In genomic region chr16:7541026-7541425, GRCh38 we compare ENCODE assay signal across 29 cellular contexts.
"Had no signal": no experiment of that assay in that cellular context is flagged by ENCODE, and none has a peak within 500 bp of the region (broad histone marks: within the 10 kb centered on the region; RNA-seq: fewer than 3 reads in every experiment).

No MANE protein-coding gene starts in this region.

- H3K9me3 ChIP-seq: colonic mucosa, esophagus squamous epithelium, gastrocnemius medialis, heart left ventricle had no signal

- H3K27ac ChIP-seq: colonic mucosa, coronary artery, dorsolateral prefrontal cortex, epithelial cell of prostate, esophagus muscularis mucosa, esophagus squamous epithelium, foreskin keratinocyte, gastrocnemius medialis, gastroesophageal sphincter, heart left ventricle, heart right ventricle had no signal

- H3K4me1 ChIP-seq: colonic mucosa, esophagus muscularis mucosa, esophagus squamous epithelium, foreskin keratinocyte, gastrocnemius medialis, gastroesophageal sphincter had no signal

- H3K27me3 ChIP-seq: colonic mucosa, esophagus squamous epithelium, foreskin keratinocyte, gastrocnemius medialis, gastroesophageal sphincter, heart left ventricle, heart right ventricle had no signal

- H3K4me1 Mint-ChIP-seq: endodermal cell had no signal

- DNase-seq: colonic mucosa; cortex of kidney; dermis blood vessel endothelial cell; dorsolateral prefrontal cortex; effector CD4-positive, alpha-beta T cell; effector CD8-positive, alpha-beta T cell; effector memory CD4-positive, alpha-beta T cell; effector memory CD8-positive, alpha-beta T cell; endodermal cell; erythroblast; esophagus squamous epithelium; foreskin fibroblast; foreskin keratinocyte; foreskin melanocyte; gastrocnemius medialis; glutamatergic neuron; head of caudate nucleus; heart left ventricle; heart right ventricle had no signal

- H3K9me3 Mint-ChIP-seq: endodermal cell had no signal

- H3K4me3 ChIP-seq: colonic mucosa, coronary artery, dorsolateral prefrontal cortex, esophagus muscularis mucosa, esophagus squamous epithelium, gastrocnemius medialis, gastroesophageal sphincter, heart left ventricle, heart right ventricle had no signal

- FAIRE-seq: colon, endometrium, endothelial cell of umbilical vein, frontal cortex had no signal

- H3K4me3 Mint-ChIP-seq: dendritic cell treated with granulocyte-macrophage colony-stimulating factor and Interleukin-4, amounts not matched to agents 40 ng/mL and 50 ng/mL, for 4 days; effector memory CD8-positive, alpha-beta T cell; endodermal cell had no signal

- ATAC-seq: effector memory CD8-positive, alpha-beta T cell; esophagus mucosa; foreskin keratinocyte; gastrocnemius medialis; gastroesophageal sphincter; heart right ventricle had no signal

- H3K36me3 ChIP-seq: colonic mucosa, esophagus muscularis mucosa, esophagus squamous epithelium, gastrocnemius medialis, gastroesophageal sphincter, heart left ventricle, heart right ventricle had no signal

- H3K27ac Mint-ChIP-seq: dendritic cell treated with granulocyte-macrophage colony-stimulating factor and Interleukin-4, amounts not matched to agents 40 ng/mL and 50 ng/mL, for 4 days; effector memory CD8-positive, alpha-beta T cell; endodermal cell had no signal

- H3K27me3 Mint-ChIP-seq: dendritic cell treated with granulocyte-macrophage colony-stimulating factor and Interleukin-4, amounts not matched to agents 40 ng/mL and 50 ng/mL, for 4 days; effector memory CD8-positive, alpha-beta T cell had no signal
